In genomic region chr6:90286884-90287488, GRCh38 we compare ENCODE assay signal across 9 cellular contexts. TPM values are rescaled to one million over a fixed set of nuclear protein-coding genes. Genes with fewer than 3 reads are reported as not detected.
DNase-seq lines count a peak whose midpoint lies in the region; ATAC-seq, FAIRE-seq and TF ChIP-seq lines count a peak whose summit lies in the region.
"Had no signal": no experiment of that assay in that cellular context is flagged by ENCODE, and none has a peak within 500 bp of the region (broad histone marks: within the 10 kb centered on the region; RNA-seq: fewer than 3 reads in every experiment).

No MANE protein-coding gene starts in this region.

- H3K79me2 ChIP-seq in hepatocyte, result no peaks in the 10 kb centered on the region

- no peak overlapping the region for H3K4me3 ChIP-seq in heart left ventricle
- H3K4me3 ChIP-seq in right cardiac atrium (ENCODE audit: low read length), result no peak overlapping the region
- H3K4me3 ChIP-seq in hepatocyte, result no peak overlapping the region

- H3K4me1 ChIP-seq in heart left ventricle (peaks cover 4 to 38% (median 25%) of the 10 kb centered on the region in 12 donors), right cardiac atrium (ENCODE audit: control insufficient read depth, insufficient read depth, low read length) (peaks cover 5% of the 10 kb centered on the region), hepatocyte (ENCODE audit: insufficient read depth) (peaks cover 11% of the 10 kb centered on the region)

- no peaks in the 10 kb centered on the region for H3K36me3 ChIP-seq in heart left ventricle
- no peaks in the 10 kb centered on the region for H3K36me3 ChIP-seq in hepatocyte (replicated peaks; ENCODE audit: insufficient read depth, low read depth)

- H3K9me3 ChIP-seq in heart left ventricle, result peaks cover 0 to 6% (median 0%) of the 10 kb centered on the region in 12 donors
- no peaks in the 10 kb centered on the region for H3K9me3 ChIP-seq in right cardiac atrium (ENCODE audit: control insufficient read depth, low read length)
- H3K9me3 ChIP-seq in hepatocyte (ENCODE audit: low read depth), result no peaks in the 10 kb centered on the region

- no peak for ATAC-seq in heart left ventricle
- ATAC-seq in right cardiac atrium, result no peak
- ATAC-seq in HG02798 (IDR thresholded peaks at IDR 0.05; ENCODE audit: poor library complexity, unreplicated experiment), result no peak

- H3K9me2 ChIP-seq in hepatocyte (replicated peaks; ENCODE audit: insufficient read depth), result no peaks in the 10 kb centered on the region

- H3K27me3 ChIP-seq in heart left ventricle (no peaks in the 10 kb centered on the region), right cardiac atrium (ENCODE audit: control insufficient read depth, insufficient read depth) (no peaks in the 10 kb centered on the region), hepatocyte (peaks cover 4% of the 10 kb centered on the region)

- TF ChIP-seq POLR2A in heart left ventricle (IDR thresholded peaks at IDR 0.05) (no peak), GM12892 (IDR thresholded peaks at IDR 0.05; ENCODE audit: low read depth, low read length) (no peak)

- no peak for FAIRE-seq in GM12892 (lab: Jason Lieb, UNC)
- FAIRE-seq: islet of Langerhans had no signal

- intact Hi-C loops in heart left ventricle (cut with DNase I), result loop anchor here in 4 of 10 donors (5.0 to 10.0 kb wide), 4 partner anchors 45 to 192 kb away; no protein-coding TSS in a partner anchor
- intact Hi-C loops in right cardiac atrium (cut with DNase I), result loop anchor here in 2 of 4 donors (10.0 kb wide), 2 partner anchors 72 to 188 kb away; no protein-coding TSS in a partner anchor

- no peaks in the 10 kb centered on the region for H4K20me1 ChIP-seq in hepatocyte (ENCODE audit: insufficient read depth, poor library complexity, severe bottlenecking)

- no peak overlapping the region for H2AFZ ChIP-seq in hepatocyte

- 94 to 96% (median 96%) methylated on average over 4 of the region's 4 CpGs for WGBS in heart left ventricle, 4 donors
- 97% methylated on average over 4 of the region's 4 CpGs for WGBS in right cardiac atrium
- WGBS in hepatocyte (ENCODE audit: low lambda C conversion rate, missing lambda C conversion rate), result 68% methylated on average over 4 of the region's 4 CpGs

- peak; percentile 21 to 56 (median 40) for TF ChIP-seq CTCF in heart left ventricle (IDR thresholded peaks at IDR 0.05)
- TF ChIP-seq CTCF in hepatocyte (IDR thresholded peaks at IDR 0.05; ENCODE audit: poor library complexity), result peak; percentile 53

- H3K27ac ChIP-seq in heart left ventricle, result no peak overlapping the region
- no peak overlapping the region for H3K27ac ChIP-seq in right cardiac atrium (ENCODE audit: low read length)
- H3K27ac ChIP-seq in hepatocyte, result no peak overlapping the region

- H3K4me2 ChIP-seq in hepatocyte, result no peak overlapping the region

- DNase-seq in heart left ventricle (no peak), right cardiac atrium (no peak), NOMO-1 treated with DMSO at 0.1 percent for 48 hours (lab: John Stamatoyannopoulos, UW; ENCODE audit: unreplicated experiment) (peak; percentile 30), hepatocyte (ENCODE audit: low spot score) (peak; percentile 42), GM12892 (ENCODE audit: insufficient read length) (no peak)
- peak; percentile 85 to 86 for DNase-seq in activated T-cell treated with anti-CD3 and anti-CD28 coated beads, Interleukin-2, amount 50 U/mL, for 48 hours
- peak; percentile 59 for DNase-seq in stimulated activated CD4-positive, alpha-beta T cell treated with anti-CD3 and anti-CD28 coated beads, Interleukin-4, amount 100 ng/mL, for 1 hour

RNA-seq across cellular contexts. Expression of gene BACH2, which starts 9.7 kb away (rescaled TPM):
- 1 to 10 TPM in 8 of 9 donors, under 1 TPM in 1; 0.76 to 8.4 (median 4.0) TPM for total RNA-seq in heart left ventricle
- under 1 TPM; 0.23 to 0.24 TPM for polyA plus RNA-seq in heart left ventricle
- 1 to 10 TPM; 1.1 to 2.8 (median 1.6) TPM for total RNA-seq in right cardiac atrium
- 0.61 TPM for polyA plus RNA-seq in right cardiac atrium
- total RNA-seq in hepatocyte, result 2.3 and 7.1 TPM in 2 replicates
- polyA plus RNA-seq in hepatocyte, result 2.6 and 3.5 TPM in 2 replicates
- polyA plus RNA-seq in GM12892 (2012; ENCODE audit: missing spikeins), result 0.02 TPM

Comparison
In these comparisons a context has a peak if more than half of its experiments do, and no peak if none do; other contexts are left out.
1. DNase-seq: peak in NOMO-1 treated with DMSO at 0.1 percent for 48 hours (single experiment), activated T-cell treated with anti-CD3 and anti-CD28 coated beads, Interleukin-2, amount 50 U/mL, for 48 hours (2 of 2), hepatocyte (single experiment) and stimulated activated CD4-positive, alpha-beta T cell treated with anti-CD3 and anti-CD28 coated beads, Interleukin-4, amount 100 ng/mL, for 1 hour (single experiment); none in heart left ventricle (0 of 5), right cardiac atrium (0 of 3) and GM12892 (single experiment).